Comparison of ENCODE assay signal across 8 cellular contexts in genomic region chr11:122748968-122749687, GRCh38.
A peak's percentile ranks its signal among the peaks of the same experiment; 100 is the strongest.
DNase-seq lines count a peak whose midpoint lies in the region; ATAC-seq and TF ChIP-seq lines count a peak whose summit lies in the region.

No MANE protein-coding gene starts in this region.

- H3K4me3 Mint-ChIP-seq in chondrocyte (ENCODE audit: unreplicated experiment) = no peak overlapping the region

- no peaks in the 10 kb centered on the region for H3K9me3 ChIP-seq in neutrophil

- H3K4me1 ChIP-seq in neutrophil (ENCODE audit: control insufficient read depth in 1 of 2, insufficient read depth in 1 of 2, low read depth in 1 of 2, low read length in 1 of 2) = peaks cover 10 to 12% of the 10 kb centered on the region in 2 experiments

- H3K36me3 ChIP-seq in neutrophil = no peaks in the 10 kb centered on the region

- TF ChIP-seq CTCF in AG09319 (IDR thresholded peaks at IDR 0.05; ENCODE audit: low read depth, low read length) (no peak), chondrocyte (IDR thresholded peaks at IDR 0.05) (no peak), neutrophil (IDR thresholded peaks at IDR 0.05) (no peak)

- peak; percentile 64 for ATAC-seq in GM19324 (IDR thresholded peaks at IDR 0.05; ENCODE audit: low FRiP score, unreplicated experiment)
- ATAC-seq in HG03342 (IDR thresholded peaks at IDR 0.05; ENCODE audit: unreplicated experiment) = peak; percentile 79

- no peaks in the 10 kb centered on the region for H3K36me3 Mint-ChIP-seq in chondrocyte (ENCODE audit: low read depth)

- peak overlapping the region; percentile 5 for H3K27ac ChIP-seq in neutrophil

- no peak overlapping the region for H3K4me3 ChIP-seq in neutrophil (ENCODE audit: low read depth in 1 of 2, low read length in 1 of 2)

- H3K9me3 Mint-ChIP-seq in chondrocyte (ENCODE audit: low read depth) = no peaks in the 10 kb centered on the region

- DNase-seq in AG09319 (ENCODE audit: extremely low read depth, low read depth) (peak; percentile 23), T-helper 2 cell (peak in 3 of 5 experiments; percentile 17 to 96 (median 39)), chondrocyte (ENCODE audit: low spot score) (no peak), SW 1271 (lab: John Stamatoyannopoulos, UW) (no peak), SHP77 (lab: John Stamatoyannopoulos, UW) (no peak)

- peaks cover 33% of the 10 kb centered on the region for H3K4me1 Mint-ChIP-seq in chondrocyte (ENCODE audit: low read depth)

- H3K27ac Mint-ChIP-seq in chondrocyte (ENCODE audit: unreplicated experiment) = peak overlapping the region; percentile 82

- no peaks in the 10 kb centered on the region for H3K27me3 Mint-ChIP-seq in chondrocyte (ENCODE audit: low read depth)

- no peaks in the 10 kb centered on the region for H3K27me3 ChIP-seq in neutrophil

Comparison
In these comparisons a context has a peak if more than half of its experiments do, and no peak if none do; other contexts are left out.
1. DNase-seq: peak in AG09319 (single experiment) and T-helper 2 cell (3 of 5); none in chondrocyte (single experiment), SW 1271 (0 of 2) and SHP77 (0 of 2).